ENCODE assay signal across 1 cellular context in the genomic region with DNA sequence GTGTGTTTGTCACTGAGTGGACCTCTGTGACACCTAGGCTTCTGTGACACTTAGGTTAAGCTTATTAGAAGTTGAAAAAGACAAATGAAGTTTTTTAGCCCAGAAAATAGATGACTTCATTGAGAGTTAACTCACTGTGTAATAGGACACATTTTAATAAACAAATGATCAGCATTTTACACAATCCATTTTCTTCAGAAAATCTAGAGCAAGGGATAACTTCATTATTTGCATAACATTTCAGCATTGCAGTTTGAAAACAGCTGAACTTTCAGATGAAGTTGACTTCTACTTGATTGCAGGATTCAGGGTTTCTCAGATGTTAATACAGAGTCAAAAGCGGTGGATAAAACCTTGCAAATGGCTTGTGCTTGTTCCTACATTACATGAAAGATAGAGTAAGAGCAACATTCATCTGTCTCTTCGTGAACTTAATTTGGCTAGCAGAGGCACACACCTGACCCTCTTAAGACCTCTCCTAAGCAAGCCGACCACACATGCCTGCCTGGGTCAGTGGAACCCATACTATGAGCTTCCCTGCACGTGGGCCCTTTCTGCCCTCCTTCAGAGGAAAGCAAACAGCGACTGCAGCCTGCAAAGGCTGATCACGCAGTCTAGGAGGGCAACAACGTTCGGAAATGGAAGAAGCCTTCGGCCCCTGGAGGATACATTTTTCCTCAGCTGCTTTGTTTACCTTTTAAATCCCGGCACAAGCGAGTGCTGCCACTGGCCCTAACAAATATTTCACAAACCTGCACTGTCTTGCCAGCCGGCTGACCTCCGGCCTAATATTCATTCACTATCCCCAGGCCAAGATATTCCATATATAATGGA.
TF ChIP-seq lines count a peak whose summit lies in the region.

No MANE protein-coding gene starts in this region.

TF ChIP-seq in HCT116, 20 proteins besides CTCF, POLR2A, EP300 and RAD21 (continued from another document):
- TF ChIP-seq SIN3A (IDR thresholded peaks at IDR 0.05; ENCODE audit: low read depth) (no peak), EZH2 (IDR thresholded peaks at IDR 0.05) (no peak), POLR2AphosphoS5 (IDR thresholded peaks at IDR 0.05; ENCODE audit: low read depth, low read length) (no peak), EGR1 (IDR thresholded peaks at IDR 0.05; ENCODE audit: low read depth) (no peak), ZFX (IDR thresholded peaks at IDR 0.05) (no peak), TCF7L2 (IDR thresholded peaks at IDR 0.05; ENCODE audit: borderline replicate concordance, extremely low read depth, insufficient read depth, insufficient read length) (no peak), ELF1 (IDR thresholded peaks at IDR 0.05; ENCODE audit: borderline replicate concordance, low read depth) (no peak), FOSL1 (IDR thresholded peaks at IDR 0.05; ENCODE audit: low read depth) (no peak), ZNF274 (IDR thresholded peaks at IDR 0.05; ENCODE audit: low read depth, low read length) (no peak)
